25 cellular contexts compared by ENCODE assay signal in the genomic region with DNA sequence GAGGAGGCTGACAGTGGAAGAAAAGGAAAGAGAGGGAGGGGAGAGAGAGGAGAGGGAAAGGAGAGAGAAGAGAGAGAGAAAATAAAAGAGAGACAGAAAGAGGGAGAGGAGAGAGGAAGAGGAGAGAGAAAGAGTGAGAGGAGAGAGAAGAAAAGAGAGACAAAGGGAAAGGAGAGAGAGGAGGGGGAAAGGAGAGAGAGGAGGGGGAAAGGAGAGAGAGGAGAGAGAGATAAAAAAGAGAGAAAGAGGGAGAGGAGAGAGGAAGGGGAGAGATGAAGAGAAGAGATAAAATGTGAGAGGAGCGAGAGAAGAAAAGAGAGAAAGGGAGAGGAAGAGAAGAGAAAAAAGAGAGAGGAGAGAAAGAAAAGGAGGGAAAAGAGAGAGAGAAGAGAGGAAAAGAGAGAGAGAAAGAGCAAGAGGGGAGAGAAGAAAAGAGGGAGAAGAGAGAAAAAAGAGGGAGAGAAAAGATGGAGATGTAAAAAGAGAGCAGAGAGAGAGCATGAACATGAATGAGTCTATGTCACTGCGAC.
A peak's percentile ranks its signal among the peaks of the same experiment; 100 is the strongest.
DNase-seq lines count a peak whose midpoint lies in the region; ATAC-seq and TF ChIP-seq lines count a peak whose summit lies in the region.
"Had no signal": no experiment of that assay in that cellular context is flagged by ENCODE, and none has a peak within 500 bp of the region (broad histone marks: within the 10 kb centered on the region; RNA-seq: fewer than 3 reads in every experiment).

No MANE protein-coding gene starts in this region.

- no peaks in the 10 kb centered on the region for H3K36me3 ChIP-seq in GM23338 (ENCODE audit: insufficient read depth)
- H3K36me3 ChIP-seq in colonic mucosa, result no peaks in the 10 kb centered on the region
- H3K36me3 ChIP-seq in gastrocnemius medialis, result no peaks in the 10 kb centered on the region
- H3K36me3 ChIP-seq: BLaER1 treated with 17β-estradiol and CSF1 and Interleukin-3, amounts not matched to agents 10 nM and 100 nM had no signal

- ATAC-seq in GM23338 (no peak), WTC11 (no peak), gastrocnemius medialis (no peak)
- ATAC-seq: GM12878 had no signal

- TF ChIP-seq CTCF in GM23338 (conservative IDR thresholded peaks at IDR 0.05; ENCODE audit: low read depth in 2 of 2), result no peak
- TF ChIP-seq CTCF in WTC11 (IDR thresholded peaks at IDR 0.05), result no peak
- TF ChIP-seq CTCF in glutamatergic neuron (IDR thresholded peaks at IDR 0.05; ENCODE audit: partially characterized antibody, unreplicated experiment), result no peak
- TF ChIP-seq CTCF in nephron (IDR thresholded peaks at IDR 0.05; ENCODE audit: unreplicated experiment in 3 of 3), result no peak
- no peak for TF ChIP-seq CTCF in colonic mucosa (IDR thresholded peaks at IDR 0.05)
- TF ChIP-seq CTCF in gastrocnemius medialis (IDR thresholded peaks at IDR 0.05 in 4 of 5, conservative IDR thresholded peaks at IDR 0.05 in 1 of 5), result no peak
- no peak for TF ChIP-seq CTCF in GM13976 (IDR thresholded peaks at IDR 0.05; ENCODE audit: borderline replicate concordance, control extremely low read depth, extremely low read depth, insufficient read depth, missing control alignments)

- no peak for TF ChIP-seq POLR2A in gastrocnemius medialis (IDR thresholded peaks at IDR 0.05)

- DNase-seq in GM23338 (ENCODE audit: low spot score), result no peak
- DNase-seq in WTC11 (ENCODE audit: low spot score), result no peak
- DNase-seq in glutamatergic neuron, result no peak
- no peak for DNase-seq in colonic mucosa
- no peak for DNase-seq in gastrocnemius medialis
- no peak for DNase-seq in GM13976 (ENCODE audit: low spot score)
- DNase-seq in cerebellar nuclear complex (lab: John Stamatoyannopoulos, UW), result no peak
- DNase-seq: 8988T; ACHN; AML-193; CD4-positive, alpha-beta memory T cell; CD8-positive, alpha-beta memory T cell; COR-L47; DMS 273 treated with DMSO at 0.1 percent for 48 hours; DMS153; DMS53; DMS79; DND-41; EL; GDM1 had no signal

- no peak overlapping the region for H3K27ac Mint-ChIP-seq in GM23338
- no peak overlapping the region for H3K27ac Mint-ChIP-seq in WTC11
- H3K27ac Mint-ChIP-seq in glutamatergic neuron (ENCODE audit: unreplicated experiment), result peak overlapping the region; percentile 50
- H3K27ac Mint-ChIP-seq in nephron, result peak overlapping the region in 2 of 3 experiments; percentile 0 to 78
- H3K27ac Mint-ChIP-seq: B cell; CD4-positive, alpha-beta memory T cell had no signal

- H3K27me3 ChIP-seq in GM23338 (ENCODE audit: insufficient read depth) (no peaks in the 10 kb centered on the region), colonic mucosa (no peaks in the 10 kb centered on the region), gastrocnemius medialis (peaks cover 0 to 3% (median 0%) of the 10 kb centered on the region in 3 donors)
- H3K27me3 ChIP-seq: BLaER1 treated with 17β-estradiol and CSF1 and Interleukin-3, amounts not matched to agents 10 nM and 100 nM had no signal

- H3K4me2 ChIP-seq in GM23338, result no peak overlapping the region
- H3K4me2 ChIP-seq: BLaER1 treated with 17β-estradiol and CSF1 and Interleukin-3, amounts not matched to agents 10 nM and 100 nM had no signal

- peak overlapping the region; percentile 84 for H2AFZ ChIP-seq in GM23338

- peaks cover 4% of the 10 kb centered on the region; the same call in 1 of the 2 replicates for H3K9me2 ChIP-seq in GM23338 (ENCODE audit: insufficient read depth)

- no peaks in the 10 kb centered on the region for H3K4me1 ChIP-seq in GM23338 (ENCODE audit: insufficient read depth)
- H3K4me1 ChIP-seq in colonic mucosa, result no peaks in the 10 kb centered on the region
- no peaks in the 10 kb centered on the region for H3K4me1 ChIP-seq in gastrocnemius medialis
- H3K4me1 ChIP-seq: BLaER1 treated with 17β-estradiol and CSF1 and Interleukin-3, amounts not matched to agents 10 nM and 100 nM had no signal

- H3K36me3 Mint-ChIP-seq in GM23338 (ENCODE audit: low read depth), result no peaks in the 10 kb centered on the region
- H3K36me3 Mint-ChIP-seq in WTC11, result no peaks in the 10 kb centered on the region
- H3K36me3 Mint-ChIP-seq in glutamatergic neuron (ENCODE audit: unreplicated experiment), result no peaks in the 10 kb centered on the region
- H3K36me3 Mint-ChIP-seq in nephron (ENCODE audit: low read depth), result no peaks in the 10 kb centered on the region
- H3K36me3 Mint-ChIP-seq: CD4-positive, alpha-beta memory T cell; CD8-positive, alpha-beta memory T cell had no signal

- CTCF ChIA-PET in WTC11 (lab: Charles Lee), result no interaction called here

- POLR2A ChIA-PET in WTC11 (lab: Charles Lee), result no interaction called here

- in situ Hi-C loops in gastrocnemius medialis (cut with MboI; ENCODE audit: low sequenced_read_pairs in 4 of 4), result no loop called here
- in situ Hi-C loops in GM13976 (cut with MboI; ENCODE audit: low sequenced_read_pairs, unreplicated experiment), result no loop called here

- no peaks in the 10 kb centered on the region for H3K9me3 ChIP-seq in colonic mucosa
- no peaks in the 10 kb centered on the region for H3K9me3 ChIP-seq in gastrocnemius medialis
- H3K9me3 ChIP-seq: BLaER1 treated with 17β-estradiol and CSF1 and Interleukin-3, amounts not matched to agents 10 nM and 100 nM had no signal

- H3K9me3 Mint-ChIP-seq in GM23338 (no peaks in the 10 kb centered on the region; the same call in 2 of the 3 replicates), WTC11 (no peaks in the 10 kb centered on the region), glutamatergic neuron (ENCODE audit: unreplicated experiment) (no peaks in the 10 kb centered on the region), nephron (peaks cover 2% of the 10 kb centered on the region)
- H3K9me3 Mint-ChIP-seq: CD8-positive, alpha-beta memory T cell had no signal

- intact Hi-C loops in colonic mucosa (cut with DNase I) (no loop called here), gastrocnemius medialis (cut with DNase I; ENCODE audit: low total_unique reads) (no loop called here)

- H3K79me2 ChIP-seq in GM23338 (replicated peaks; ENCODE audit: insufficient read depth), result no peaks in the 10 kb centered on the region

- H3K27me3 Mint-ChIP-seq in GM23338 (ENCODE audit: insufficient read depth, low read depth, poor library complexity) (peaks cover 4% of the 10 kb centered on the region), WTC11 (ENCODE audit: low read depth) (peaks cover 5% of the 10 kb centered on the region), glutamatergic neuron (ENCODE audit: unreplicated experiment) (peaks cover 2% of the 10 kb centered on the region), nephron (ENCODE audit: low read depth) (peaks cover 11% of the 10 kb centered on the region)
- H3K27me3 Mint-ChIP-seq: B cell had no signal

- H3F3A ChIP-seq in GM23338 (replicated peaks; ENCODE audit: low read depth), result no peaks in the 10 kb centered on the region

- no peak overlapping the region for H3K4me3 ChIP-seq in GM23338
- H3K4me3 ChIP-seq in colonic mucosa, result no peak overlapping the region
- no peak overlapping the region for H3K4me3 ChIP-seq in gastrocnemius medialis
- H3K4me3 ChIP-seq: BLaER1 treated with 17β-estradiol and CSF1 and Interleukin-3, amounts not matched to agents 10 nM and 100 nM; GM12878 had no signal

- H3K27ac ChIP-seq in GM23338 (ENCODE audit: low read depth) (no peak overlapping the region), colonic mucosa (no peak overlapping the region), gastrocnemius medialis (no peak overlapping the region)
- H3K27ac ChIP-seq: BLaER1 treated with 17β-estradiol and CSF1 and Interleukin-3, amounts not matched to agents 10 nM and 100 nM; C4-2B had no signal

- H3K4me1 Mint-ChIP-seq in GM23338 (no peaks in the 10 kb centered on the region), WTC11 (no peaks in the 10 kb centered on the region), glutamatergic neuron (ENCODE audit: low read depth, unreplicated experiment) (no peaks in the 10 kb centered on the region), nephron (peaks cover 37% of the 10 kb centered on the region)
- H3K4me1 Mint-ChIP-seq: B cell; CD4-positive, alpha-beta memory T cell; CD8-positive, alpha-beta memory T cell had no signal

- no peaks in the 10 kb centered on the region for H4K20me1 ChIP-seq in GM23338 (replicated peaks; ENCODE audit: insufficient read depth)
- H4K20me1 ChIP-seq: BLaER1 treated with 17β-estradiol and CSF1 and Interleukin-3, amounts not matched to agents 10 nM and 100 nM had no signal

- no peak overlapping the region for H3K9ac ChIP-seq in colonic mucosa (ENCODE audit: low read depth in 2 of 2, low read length in 2 of 2)
- H3K9ac ChIP-seq: BLaER1 treated with 17β-estradiol and CSF1 and Interleukin-3, amounts not matched to agents 10 nM and 100 nM had no signal

- H3K4me3 Mint-ChIP-seq in GM23338 (no peak overlapping the region), WTC11 (no peak overlapping the region), glutamatergic neuron (ENCODE audit: unreplicated experiment) (no peak overlapping the region), nephron (no peak overlapping the region)
- H3K4me3 Mint-ChIP-seq: B cell; CD8-positive, alpha-beta memory T cell had no signal

TF ChIP-seq in GM23338, 12 proteins besides CTCF, POLR2A, EP300 and RAD21 (continues in another document):
- TF ChIP-seq JUNB (IDR thresholded peaks at IDR 0.05; ENCODE audit: unreplicated experiment), result no peak
- no peak for TF ChIP-seq EZH2 (IDR thresholded peaks at IDR 0.05; ENCODE audit: low read depth, unreplicated experiment)
- no peak for TF ChIP-seq ZNF331 (CRISPR knock-in tag; IDR thresholded peaks at IDR 0.05; ENCODE audit: low read depth)
- TF ChIP-seq STAT1 (IDR thresholded peaks at IDR 0.05; ENCODE audit: unreplicated experiment), result no peak

TF ChIP-seq in WTC11, 78 proteins besides CTCF, POLR2A, EP300 and RAD21:
- TF ChIP-seq JAZF1 (CRISPR knock-in tag; IDR thresholded peaks at IDR 0.05), result no peak
- TF ChIP-seq, protein P1, sequence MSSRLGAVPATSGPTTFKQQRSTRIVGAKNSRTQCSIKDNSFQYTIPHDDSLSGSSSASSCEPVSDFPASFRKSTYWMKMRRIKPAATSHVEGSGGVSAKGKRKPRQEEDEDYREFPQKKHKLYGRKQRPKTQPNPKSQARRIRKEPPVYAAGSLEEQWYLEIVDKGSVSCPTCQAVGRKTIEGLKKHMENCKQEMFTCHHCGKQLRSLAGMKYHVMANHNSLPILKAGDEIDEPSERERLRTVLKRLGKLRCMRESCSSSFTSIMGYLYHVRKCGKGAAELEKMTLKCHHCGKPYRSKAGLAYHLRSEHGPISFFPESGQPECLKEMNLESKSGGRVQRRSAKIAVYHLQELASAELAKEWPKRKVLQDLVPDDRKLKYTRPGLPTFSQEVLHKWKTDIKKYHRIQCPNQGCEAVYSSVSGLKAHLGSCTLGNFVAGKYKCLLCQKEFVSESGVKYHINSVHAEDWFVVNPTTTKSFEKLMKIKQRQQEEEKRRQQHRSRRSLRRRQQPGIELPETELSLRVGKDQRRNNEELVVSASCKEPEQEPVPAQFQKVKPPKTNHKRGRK (CRISPR knock-in tag; IDR thresholded peaks at IDR 0.05; ENCODE audit: borderline replicate concordance), result 0 out of 2 replicates have a peak, but pooled peaks have one; percentile 77

Comparison
In these comparisons a context has a peak if more than half of its experiments do, and no peak if none do; other contexts are left out.
1. H3K27ac Mint-ChIP-seq: peak in glutamatergic neuron (single experiment) and nephron (2 of 3); none in GM23338 (single experiment) and WTC11 (single experiment).